In the genomic region with DNA sequence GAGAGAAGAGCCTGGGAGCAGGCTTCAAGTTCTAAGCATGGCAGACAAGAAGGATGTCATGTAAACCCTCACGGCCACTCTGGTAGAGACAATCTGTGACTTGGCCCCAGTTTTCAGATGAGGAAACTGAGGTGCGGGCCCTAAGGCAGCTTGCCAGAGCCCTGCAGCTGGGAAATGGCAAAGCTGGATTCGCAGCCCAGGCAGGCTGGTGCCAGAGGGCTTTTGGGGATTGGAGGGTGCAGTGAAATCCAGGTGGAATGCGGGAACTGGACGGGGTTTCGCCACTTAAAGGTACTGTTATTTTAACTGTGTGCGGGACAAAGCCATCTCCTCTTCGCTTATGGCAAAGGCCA, we compare ENCODE assay signal across 8 cellular contexts. TPM values are rescaled to one million over a fixed set of nuclear protein-coding genes. Genes with fewer than 3 reads are reported as not detected.
DNase-seq lines count a peak whose midpoint lies in the region; ATAC-seq, FAIRE-seq and TF ChIP-seq lines count a peak whose summit lies in the region.

No MANE protein-coding gene starts in this region.

- no peak overlapping the region for H3K18ac ChIP-seq in H9 (ENCODE audit: insufficient read length, low read depth, low read length)

- peaks cover 18 to 22% of the 10 kb centered on the region in 2 donors for H3K27me3 Mint-ChIP-seq in CD8-positive, alpha-beta memory T cell
- H3K27me3 Mint-ChIP-seq in progenitor cell of endocrine pancreas (peaks cover 7% of the 10 kb centered on the region), H9 (ENCODE audit: low read depth) (peaks cover 4% of the 10 kb centered on the region; the same call in 1 of the 2 replicates)

- H3K36me3 ChIP-seq in CD8-positive, alpha-beta memory T cell (ENCODE audit: insufficient read depth, low read length) = no peaks in the 10 kb centered on the region
- no peaks in the 10 kb centered on the region for H3K36me3 ChIP-seq in endothelial cell of umbilical vein (ENCODE audit: control insufficient read depth in 2 of 2, extremely low read depth in 1 of 2, insufficient read depth in 2 of 2, low read length in 2 of 2)

- H3K4me1 Mint-ChIP-seq in CD8-positive, alpha-beta memory T cell = peaks cover 0 to 7% (median 6%) of the 10 kb centered on the region in 3 donors
- peaks cover 11% of the 10 kb centered on the region for H3K4me1 Mint-ChIP-seq in progenitor cell of endocrine pancreas (ENCODE audit: low read depth)
- H3K4me1 Mint-ChIP-seq in H9 = peaks cover 10 to 14% of the 10 kb centered on the region in 2 experiments

- H3K23me2 ChIP-seq in H9 (ENCODE audit: insufficient read length, low read depth, low read length, poor library complexity, severe bottlenecking) = no peaks in the 10 kb centered on the region

- no peaks in the 10 kb centered on the region for H3K36me3 Mint-ChIP-seq in CD8-positive, alpha-beta memory T cell
- no peaks in the 10 kb centered on the region for H3K36me3 Mint-ChIP-seq in progenitor cell of endocrine pancreas (ENCODE audit: insufficient read depth)
- H3K36me3 Mint-ChIP-seq in H9 (ENCODE audit: insufficient read depth in 1 of 3, low read depth in 3 of 3) = no peaks in the 10 kb centered on the region

- H3K9me3 ChIP-seq in CD8-positive, alpha-beta memory T cell (ENCODE audit: low read length) = no peaks in the 10 kb centered on the region
- H3K9me3 ChIP-seq in endothelial cell of umbilical vein (replicated peaks; ENCODE audit: control insufficient read depth, insufficient read depth, low read length) (no peaks in the 10 kb centered on the region), H9 (ENCODE audit: control insufficient read depth, low read depth, low read length) (no peaks in the 10 kb centered on the region)

- no TSS peak for BruUV-seq in endothelial cell of umbilical vein (replicated peaks; lab: Mats Ljungman, UMichigan)

- dilution Hi-C loops in endothelial cell of umbilical vein (cut with MboI; ENCODE audit: extremely low pct_ligation_motif_present, low sequenced_read_pairs) = no loop called here

- no peak overlapping the region for H4K5ac ChIP-seq in H9 (ENCODE audit: insufficient read length, low read depth, low read length)

- H4K20me1 ChIP-seq in endothelial cell of umbilical vein (replicated peaks; ENCODE audit: control insufficient read depth, extremely low read depth, insufficient read depth, low read length) (no peaks in the 10 kb centered on the region), H9 (ENCODE audit: control insufficient read depth, insufficient read depth, insufficient read length) (no peaks in the 10 kb centered on the region)

- H3K4me3 Mint-ChIP-seq in CD8-positive, alpha-beta memory T cell = no peak overlapping the region
- H3K4me3 Mint-ChIP-seq in progenitor cell of endocrine pancreas (ENCODE audit: low read depth) (no peak overlapping the region), H9 (peak overlapping the region in 1 of 2 experiments; percentile 20; a peak in 2 of 5 replicates)

- H3K27me3 ChIP-seq in CD8-positive, alpha-beta memory T cell (ENCODE audit: insufficient read depth, low read length, poor library complexity, severe bottlenecking) = peaks cover 6% of the 10 kb centered on the region
- H3K27me3 ChIP-seq in endothelial cell of umbilical vein (ENCODE audit: control insufficient read depth in 2 of 2, insufficient read depth in 2 of 2, low read length in 2 of 2) (no peaks in the 10 kb centered on the region), H9 (ENCODE audit: insufficient read depth, low read length) (no peaks in the 10 kb centered on the region)

- no peak overlapping the region for H3K27ac Mint-ChIP-seq in CD8-positive, alpha-beta memory T cell
- H3K27ac Mint-ChIP-seq in progenitor cell of endocrine pancreas (peak overlapping the region; percentile 59), H9 (no peak overlapping the region)

- H3K79me2 ChIP-seq in endothelial cell of umbilical vein (ENCODE audit: control insufficient read depth, insufficient read depth, low read length) = peaks cover 4% of the 10 kb centered on the region
- H3K79me2 ChIP-seq in H9 (ENCODE audit: insufficient read depth, low read length) = no peaks in the 10 kb centered on the region

- H3K9me1 ChIP-seq in endothelial cell of umbilical vein (replicated peaks; ENCODE audit: control insufficient read depth, extremely low read depth, insufficient read depth, low read length) = no peaks in the 10 kb centered on the region

- no peak overlapping the region for H2BK120ac ChIP-seq in H9 (ENCODE audit: low read depth, low read length, poor library complexity, severe bottlenecking)

- no peak for TF ChIP-seq CTCF in endothelial cell of umbilical vein (IDR thresholded peaks at IDR 0.05; ENCODE audit: extremely low read depth in 1 of 2, insufficient read depth in 1 of 2, low read depth in 1 of 2, low read length in 2 of 2)
- no peak for TF ChIP-seq CTCF in progenitor cell of endocrine pancreas (IDR thresholded peaks at IDR 0.05; ENCODE audit: unreplicated experiment)
- TF ChIP-seq CTCF in H9 (conservative IDR thresholded peaks at IDR 0.05) = no peak

- H4K8ac ChIP-seq in H9 (replicated peaks; ENCODE audit: insufficient read length, low read depth, low read length) = no peak overlapping the region

- H3K4me2 ChIP-seq in endothelial cell of umbilical vein (ENCODE audit: insufficient read depth, low read length) (peak overlapping the region; percentile 41), H9 (ENCODE audit: insufficient read depth, insufficient read length, low read length) (no peak overlapping the region)

- no peaks in the 10 kb centered on the region for H3K4me1 ChIP-seq in CD8-positive, alpha-beta memory T cell (ENCODE audit: insufficient read depth, low read length)
- peaks cover 22% of the 10 kb centered on the region for H3K4me1 ChIP-seq in endothelial cell of umbilical vein (ENCODE audit: control insufficient read depth, extremely low read depth, insufficient read depth, low read length)
- no peaks in the 10 kb centered on the region for H3K4me1 ChIP-seq in H9 (ENCODE audit: insufficient read depth, low read length)

- POLR2A ChIA-PET in CD8-positive, alpha-beta memory T cell (lab: Charles Lee) = no interaction called here
- POLR2A ChIA-PET in endothelial cell of umbilical vein (lab: Charles Lee) = no interaction called here

- H3K4me3 ChIP-seq in CD8-positive, alpha-beta memory T cell (ENCODE audit: low read length) = no peak overlapping the region
- peak overlapping the region in 2 of 3 experiments; percentile 6 to 10 for H3K4me3 ChIP-seq in endothelial cell of umbilical vein (replicated peaks in 1 of 3; ENCODE audit: insufficient read depth in 1 of 3, low read depth in 1 of 3, low read length in 3 of 3)

- H2AK5ac ChIP-seq in H9 (ENCODE audit: insufficient read length, low read length) = no peak overlapping the region

- H2BK15ac ChIP-seq in H9 (ENCODE audit: low read depth, low read length) = no peak overlapping the region

- H3K56ac ChIP-seq in H9 (ENCODE audit: insufficient read length, low read depth, low read length) = no peak overlapping the region

- no peak overlapping the region for H3K4ac ChIP-seq in H9 (ENCODE audit: low read depth, low read length)

- no peak for FAIRE-seq in endothelial cell of umbilical vein (lab: Jason Lieb, UNC)

- CTCF ChIA-PET in CD8-positive, alpha-beta memory T cell (lab: Charles Lee) = interaction anchor here (3.3 kb wide), 1 partner anchor 234 kb away, joined by 9 read pairs; a partner anchor contains a TSS
- CTCF ChIA-PET in endothelial cell of umbilical vein (lab: Charles Lee) = interaction anchor here (1.7 kb wide), 1 partner anchor 111 kb away, joined by 8 read pairs; no protein-coding TSS in a partner anchor

- no peak overlapping the region for H2BK5ac ChIP-seq in H9 (ENCODE audit: insufficient read length, low read length)

- H3K23ac ChIP-seq in H9 (ENCODE audit: insufficient read length, low read depth, low read length) = no peak overlapping the region

- no peak overlapping the region for H2BK12ac ChIP-seq in H9 (ENCODE audit: insufficient read length, low read depth, low read length)

- H3K27ac ChIP-seq in CD8-positive, alpha-beta memory T cell (ENCODE audit: low read depth, low read length) = peak overlapping the region; percentile 54
- H3K27ac ChIP-seq in endothelial cell of umbilical vein (ENCODE audit: insufficient read depth, low read depth, low read length) (peak overlapping the region; percentile 91), H9 (ENCODE audit: insufficient read length, low read depth, low read length) (no peak overlapping the region)

- no peak for ATAC-seq in HG02938 (IDR thresholded peaks at IDR 0.05; ENCODE audit: unreplicated experiment)

- H2BK20ac ChIP-seq in H9 (ENCODE audit: low read depth, low read length, poor library complexity, severe bottlenecking) = no peak overlapping the region

- intact Hi-C loops in endothelial cell of umbilical vein (cut with micrococcal nuclease) = loop anchor here (2.0 to 10.0 kb wide), 4 partner anchors 26 to 352 kb away; a partner anchor contains a TSS

- TF ChIP-seq POLR2A in endothelial cell of umbilical vein (IDR thresholded peaks at IDR 0.05; ENCODE audit: low read depth, low read length) = no peak

- H2AFZ ChIP-seq in endothelial cell of umbilical vein (ENCODE audit: low read depth, low read length) (peak overlapping the region; percentile 95), H9 (ENCODE audit: low read length) (no peak overlapping the region)

- no CpG with 5 or more reads among the region's 8 CpGs for WGBS in H9 (ENCODE audit: extremely low coverage, insufficient read length, low lambda C conversion rate)

- H4K91ac ChIP-seq in H9 (ENCODE audit: insufficient read length, low read depth, low read length) = no peak overlapping the region

- H3K9me3 Mint-ChIP-seq in CD8-positive, alpha-beta memory T cell = no peaks in the 10 kb centered on the region
- H3K9me3 Mint-ChIP-seq in progenitor cell of endocrine pancreas (ENCODE audit: low read depth) (no peaks in the 10 kb centered on the region), H9 (no peaks in the 10 kb centered on the region; a peak in 2 of 5 replicates)

- peak overlapping the region; percentile 87 for H3K9ac ChIP-seq in endothelial cell of umbilical vein (replicated peaks; ENCODE audit: extremely low read depth, insufficient read depth, low read length)
- H3K9ac ChIP-seq in H9 (ENCODE audit: extremely low read depth, insufficient read length, low read length) = no peak overlapping the region

- no peak overlapping the region for H3T11ph ChIP-seq in H9 (ENCODE audit: low read length)

- DNase-seq in CD8-positive, alpha-beta memory T cell = no peak
- DNase-seq in NCI-H460 (ENCODE audit: extremely low read depth, low read depth) (peak; percentile 62), endothelial cell of umbilical vein (ENCODE audit: low read depth, low spot score) (no peak), progenitor cell of endocrine pancreas (ENCODE audit: low spot score, unreplicated experiment) (no peak), occipital lobe (lab: John Stamatoyannopoulos, UW) (no peak), H9 (no peak)
- no peak for DNase-seq in activated CD8-positive, alpha-beta memory T cell treated with anti-CD3 and anti-CD28 coated beads for 24 hours

- H3K14ac ChIP-seq in H9 (ENCODE audit: insufficient read depth, low read length) = no peak overlapping the region

- H3K79me1 ChIP-seq in H9 (ENCODE audit: insufficient read depth, low read depth, low read length, poor library complexity, severe bottlenecking) = no peaks in the 10 kb centered on the region

RNA-seq across cellular contexts. Expression of a gene that starts 0.5 kb away (rescaled TPM):
- total RNA-seq in CD8-positive, alpha-beta memory T cell = under 1 TPM; 0.83 to 0.86 TPM
- 0.21 TPM for polyA plus RNA-seq in CD8-positive, alpha-beta memory T cell
- total RNA-seq in NCI-H460 (2014; rRNA removed; shearing (Covaris generic)) = 53.5 and 57.5 TPM in 2 replicates
- 91.0 and 109 TPM in 2 replicates for polyA plus RNA-seq in NCI-H460 (2014; cell fraction: nucleus; rRNA removed)
- total RNA-seq in endothelial cell of umbilical vein (8.6 and 11.0 TPM in 2 replicates), progenitor cell of endocrine pancreas (2.3 and 2.7 TPM in 2 replicates), occipital lobe (0.31 TPM), H9 (2021) (0.48 and 0.63 TPM in 2 replicates)
- polyA plus RNA-seq in endothelial cell of umbilical vein = 9.2 and 11.5 TPM in 2 replicates
- 4.2 and 6.4 TPM in 2 replicates for polyA plus RNA-seq in endothelial cell of umbilical vein (2011; cell fraction: cytosol; rRNA removed)
- polyA plus RNA-seq in endothelial cell of umbilical vein (2011; cell fraction: nucleus; rRNA removed) = 4.6 and 4.9 TPM in 2 replicates
- polyA plus RNA-seq in endothelial cell of umbilical vein (2012) = 7.1 and 7.5 TPM in 2 replicates
- 1.3 and 2.3 TPM in 2 replicates for polyA minus RNA-seq in endothelial cell of umbilical vein
- 5.0 TPM for polyA minus RNA-seq in endothelial cell of umbilical vein (2011; cell fraction: cytosol; rRNA and poly(A)+ RNA removed)
- polyA minus RNA-seq in endothelial cell of umbilical vein (2011; cell fraction: nucleus; rRNA and poly(A)+ RNA removed) = 3.1 and 6.3 TPM in 2 replicates

RNA-seq across cellular contexts. Expression of a gene that starts 15.5 kb away (rescaled TPM):
- not detected for total RNA-seq in CD8-positive, alpha-beta memory T cell
- not detected for polyA plus RNA-seq in CD8-positive, alpha-beta memory T cell
- 1.1 and 1.8 TPM in 2 replicates for total RNA-seq in NCI-H460 (2014; rRNA removed; shearing (Covaris generic))
- polyA plus RNA-seq in NCI-H460 (2014; cell fraction: nucleus; rRNA removed) = 9.1 and 11.6 TPM in 2 replicates
- total RNA-seq in endothelial cell of umbilical vein (0.31 TPM in 1 of 2 replicates, not detected in the other), progenitor cell of endocrine pancreas (4.4 and 4.6 TPM in 2 replicates), occipital lobe (1.9 TPM), H9 (2021) (11.7 and 12.6 TPM in 2 replicates)
- 0.21 and 0.26 TPM in 2 replicates for polyA plus RNA-seq in endothelial cell of umbilical vein
- polyA plus RNA-seq in endothelial cell of umbilical vein (2011; cell fraction: cytosol; rRNA removed) = 0.14 and 0.30 TPM in 2 replicates
- 0.60 and 0.66 TPM in 2 replicates for polyA plus RNA-seq in endothelial cell of umbilical vein (2011; cell fraction: nucleus; rRNA removed)
- polyA plus RNA-seq in endothelial cell of umbilical vein (2012) = 0.55 TPM in 1 of 2 replicates, not detected in the other
- 0.45 TPM in 1 of 2 replicates, not detected in the other for polyA minus RNA-seq in endothelial cell of umbilical vein
- polyA minus RNA-seq in endothelial cell of umbilical vein (2011; cell fraction: cytosol; rRNA and poly(A)+ RNA removed) = not detected
- polyA minus RNA-seq in endothelial cell of umbilical vein (2011; cell fraction: nucleus; rRNA and poly(A)+ RNA removed) = 0.67 TPM in 1 of 2 replicates, not detected in the other

RNA-seq across cellular contexts. Expression of a gene that starts 53.6 kb away (rescaled TPM):
- total RNA-seq in CD8-positive, alpha-beta memory T cell = 1 to 10 TPM; 3.8 TPM
- polyA plus RNA-seq in CD8-positive, alpha-beta memory T cell = 2.7 TPM
- 0.95 and 1.6 TPM in 2 replicates for total RNA-seq in NCI-H460 (2014; rRNA removed; shearing (Covaris generic))
- polyA plus RNA-seq in NCI-H460 (2014; cell fraction: nucleus; rRNA removed) = 1.4 and 3.0 TPM in 2 replicates
- total RNA-seq in endothelial cell of umbilical vein = 2.8 and 3.4 TPM in 2 replicates
- 1.9 and 2.0 TPM in 2 replicates for polyA plus RNA-seq in endothelial cell of umbilical vein
- polyA plus RNA-seq in endothelial cell of umbilical vein (2011; cell fraction: cytosol; rRNA removed) = 1.2 and 1.5 TPM in 2 replicates
- 4.8 and 7.0 TPM in 2 replicates for polyA plus RNA-seq in endothelial cell of umbilical vein (2011; cell fraction: nucleus; rRNA removed)
- polyA plus RNA-seq in endothelial cell of umbilical vein (2012) = 1.3 and 1.5 TPM in 2 replicates
- polyA minus RNA-seq in endothelial cell of umbilical vein = 5.9 and 6.3 TPM in 2 replicates
- polyA minus RNA-seq in endothelial cell of umbilical vein (2011; cell fraction: cytosol; rRNA and poly(A)+ RNA removed) = 0.41 TPM
- 7.5 and 7.9 TPM in 2 replicates for polyA minus RNA-seq in endothelial cell of umbilical vein (2011; cell fraction: nucleus; rRNA and poly(A)+ RNA removed)
- total RNA-seq in progenitor cell of endocrine pancreas = 9.4 and 9.6 TPM in 2 replicates
- total RNA-seq in occipital lobe = 3.6 TPM
- 6.8 and 7.1 TPM in 2 replicates for total RNA-seq in H9 (2021)
